Comparison of ENCODE assay signal across 8 cellular contexts in the genomic region with DNA sequence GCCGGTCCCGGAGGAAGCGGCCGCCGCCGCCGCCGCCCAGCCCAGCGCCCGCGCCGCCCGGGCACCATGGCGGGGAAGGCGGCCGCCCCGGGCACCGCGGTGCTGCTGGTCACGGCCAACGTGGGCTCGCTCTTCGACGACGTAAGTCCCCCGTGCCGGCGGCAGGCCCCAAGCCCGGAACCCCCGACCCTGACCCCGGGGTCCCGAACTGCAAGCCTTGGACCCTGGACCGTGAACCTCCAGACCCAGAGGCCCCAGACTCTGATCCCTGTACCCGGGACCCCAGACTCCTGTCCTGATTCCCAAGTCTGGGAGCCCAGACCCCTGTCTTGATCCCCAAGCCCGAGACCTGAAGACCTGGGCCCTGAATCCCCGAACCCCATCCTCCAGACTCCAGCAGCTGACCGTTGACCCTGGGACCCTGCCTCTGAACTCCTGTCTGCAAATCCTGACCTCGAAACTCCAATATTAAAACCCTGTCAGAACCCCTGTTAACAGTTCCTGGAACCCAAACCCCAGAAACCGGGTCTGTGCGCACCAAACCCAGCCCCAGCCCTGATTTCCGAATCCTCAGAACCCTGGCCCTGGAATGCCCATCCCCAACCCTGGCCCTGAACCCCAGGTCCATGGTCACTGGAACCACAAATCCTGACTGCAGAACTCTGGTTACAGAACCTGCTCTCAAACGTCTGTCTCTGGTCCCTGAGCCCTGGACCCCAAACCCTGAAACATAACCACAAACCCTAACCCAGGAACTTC. TPM values are rescaled to one million over a fixed set of nuclear protein-coding genes. Genes with fewer than 3 reads are reported as not detected.
A peak's percentile ranks its signal among the peaks of the same experiment; 100 is the strongest.
DNase-seq lines count a peak whose midpoint lies in the region; ATAC-seq and TF ChIP-seq lines count a peak whose summit lies in the region.

No MANE protein-coding gene starts in this region.

- DNase-seq in NCI-H2227 (lab: John Stamatoyannopoulos, UW; ENCODE audit: unreplicated experiment) (peak; percentile 39), NCI-H2227 treated with DMSO at 0.1 percent for 48 hours (lab: John Stamatoyannopoulos, UW) (no peak), cardiac septum (ENCODE audit: low spot score) (peak; percentile 71), retinal pigment epithelial cell (ENCODE audit: low read depth) (no peak), NCI-H510A treated with DMSO at 0.1 percent for 48 hours (lab: John Stamatoyannopoulos, UW) (no peak), activated gamma-delta T cell treated with Interleukin-2 at 50 U/mL for 16 hours (no peak)
- no peak for DNase-seq in activated CD8-positive, alpha-beta T cell treated with anti-CD3 and anti-CD28 coated beads, Interleukin-2, amount 10 ng/mL, durations not matched to agents 7 days and 5 days

- intact Hi-C loops in cardiac septum (cut with DNase I), result loop anchor here (5.0 kb wide), 2 partner anchors 39 to 76 kb away; no protein-coding TSS in a partner anchor

- CTCF ChIA-PET in activated CD8-positive, alpha-beta T cell treated with anti-CD3 and anti-CD28 coated beads, Interleukin-2, amount 10 ng/mL, durations not matched to agents 7 days and 5 days (lab: Charles Lee), result interaction anchor here (1.9 to 4.1 kb wide), 2 partner anchors 13 to 79 kb away, joined by 6 to 33 read pairs; no protein-coding TSS in a partner anchor

- peaks cover 5% of the 10 kb centered on the region for H3K27me3 Mint-ChIP-seq in activated CD8-positive, alpha-beta T cell treated with anti-CD3 and anti-CD28 coated beads, Interleukin-2, amount 10 ng/mL, durations not matched to agents 7 days and 5 days (ENCODE audit: low read depth)

- H3K36me3 Mint-ChIP-seq in activated CD8-positive, alpha-beta T cell treated with anti-CD3 and anti-CD28 coated beads, Interleukin-2, amount 10 ng/mL, durations not matched to agents 7 days and 5 days (ENCODE audit: low read depth), result peaks cover 9% of the 10 kb centered on the region

- H3K9me3 Mint-ChIP-seq in activated CD8-positive, alpha-beta T cell treated with anti-CD3 and anti-CD28 coated beads, Interleukin-2, amount 10 ng/mL, durations not matched to agents 7 days and 5 days (ENCODE audit: insufficient read depth), result no peaks in the 10 kb centered on the region

- H3K4me1 Mint-ChIP-seq in activated CD8-positive, alpha-beta T cell treated with anti-CD3 and anti-CD28 coated beads, Interleukin-2, amount 10 ng/mL, durations not matched to agents 7 days and 5 days (ENCODE audit: low read depth), result peaks cover 54% of the 10 kb centered on the region

- H3K4me3 Mint-ChIP-seq in activated CD8-positive, alpha-beta T cell treated with anti-CD3 and anti-CD28 coated beads, Interleukin-2, amount 10 ng/mL, durations not matched to agents 7 days and 5 days, result peak overlapping the region; percentile 84

- POLR2A ChIA-PET in activated CD8-positive, alpha-beta T cell treated with anti-CD3 and anti-CD28 coated beads, Interleukin-2, amount 10 ng/mL, durations not matched to agents 7 days and 5 days (lab: Charles Lee), result interaction anchor here (2.8 kb wide), 1 partner anchor 13 kb away, joined by 23 read pairs; no protein-coding TSS in a partner anchor

- TF ChIP-seq CTCF in retinal pigment epithelial cell (conservative IDR thresholded peaks at IDR 0.05; ENCODE audit: low read depth, low read length), result no peak

- H3K4me3 ChIP-seq in retinal pigment epithelial cell (ENCODE audit: low read length), result peak overlapping the region; percentile 75

- peak overlapping the region; percentile 80 for H3K27ac Mint-ChIP-seq in activated CD8-positive, alpha-beta T cell treated with anti-CD3 and anti-CD28 coated beads, Interleukin-2, amount 10 ng/mL, durations not matched to agents 7 days and 5 days

- no peak for ATAC-seq in activated CD8-positive, alpha-beta T cell treated with anti-CD3 and anti-CD28 coated beads, Interleukin-2, amount 10 ng/mL, durations not matched to agents 7 days and 5 days
- ATAC-seq in HG02970 (IDR thresholded peaks at IDR 0.05; ENCODE audit: low FRiP score, unreplicated experiment), result no peak

RNA-seq across cellular contexts. Expression of a gene that starts 0.6 kb away (rescaled TPM):
- 1 to 10 TPM; 9.9 TPM for total RNA-seq in activated CD8-positive, alpha-beta T cell treated with anti-CD3 and anti-CD28 coated beads, Interleukin-2, amount 10 ng/mL, durations not matched to agents 7 days and 5 days
- total RNA-seq in cardiac septum, result 121 TPM

Comparison
In these comparisons a context has a peak if more than half of its experiments do, and no peak if none do; other contexts are left out.
1. DNase-seq: peak in NCI-H2227 (single experiment) and cardiac septum (single experiment); none in NCI-H2227 treated with DMSO at 0.1 percent for 48 hours (single experiment), activated CD8-positive, alpha-beta T cell treated with anti-CD3 and anti-CD28 coated beads, Interleukin-2, amount 10 ng/mL, durations not matched to agents 7 days and 5 days (single experiment), retinal pigment epithelial cell (single experiment), NCI-H510A treated with DMSO at 0.1 percent for 48 hours (single experiment) and activated gamma-delta T cell treated with Interleukin-2 at 50 U/mL for 16 hours (single experiment).
2. RNA of a gene that starts 0.6 kb away (total RNA-seq): 121 TPM in cardiac septum (single experiment); 9.9 TPM in activated CD8-positive, alpha-beta T cell treated with anti-CD3 and anti-CD28 coated beads, Interleukin-2, amount 10 ng/mL, durations not matched to agents 7 days and 5 days; every median in the first group is over 10 times any median in the second.